In the genomic region with DNA sequence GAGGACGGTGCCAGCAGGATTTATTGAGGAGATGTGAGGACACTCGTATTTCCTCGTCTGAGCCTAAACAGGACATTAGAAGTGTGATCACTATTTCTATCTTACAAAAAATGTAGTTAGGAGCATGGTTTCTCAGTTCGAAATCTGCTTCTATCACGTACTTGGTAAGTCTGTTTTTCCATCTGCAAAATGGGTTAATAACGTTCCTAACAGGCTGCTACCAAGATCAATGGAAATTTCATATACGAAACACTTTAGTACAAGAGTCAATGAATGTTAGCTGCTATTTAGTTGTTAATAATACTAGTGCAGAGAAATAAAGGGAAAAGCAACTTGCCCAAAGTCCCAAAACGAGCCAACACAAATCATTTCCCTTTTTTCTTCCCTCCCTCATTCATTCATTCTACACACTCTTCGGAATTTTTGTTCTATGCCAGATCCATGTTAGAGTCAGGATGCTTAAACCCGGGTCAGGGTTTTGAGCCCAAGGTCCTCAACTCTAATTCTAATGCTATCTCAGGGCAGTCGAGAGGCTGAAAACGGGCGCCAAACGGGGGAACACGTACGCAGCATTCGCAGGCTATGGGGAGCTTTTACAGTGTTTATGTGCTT, we compare ENCODE assay signal across 8 cellular contexts. TPM values are rescaled to one million over a fixed set of nuclear protein-coding genes. Genes with fewer than 3 reads are reported as not detected.
DNase-seq lines count a peak whose midpoint lies in the region; ATAC-seq and TF ChIP-seq lines count a peak whose summit lies in the region.

No MANE protein-coding gene starts in this region.

- no peaks in the 10 kb centered on the region for H3K27me3 ChIP-seq in muscle layer of colon (ENCODE audit: control insufficient read depth in 1 of 2, insufficient read depth in 2 of 2, low read length in 2 of 2)

- peak overlapping the region; percentile 96 for H3K9ac ChIP-seq in muscle layer of colon (ENCODE audit: low read length)

- in situ Hi-C loops in KBM-7 (cut with MboI; ENCODE audit: low pct_unique_long_range_greater_than_20kb, low sequenced_read_pairs), result no loop called here

- TF ChIP-seq CTCF in AG10803 (conservative IDR thresholded peaks at IDR 0.05; ENCODE audit: low read length), result no peak

- DNase-seq in AG10803 (ENCODE audit: low read depth) (no peak), KBM-7 (peak; percentile 14), dermis blood vessel endothelial cell (peak; percentile 4), cortex of kidney (lab: John Stamatoyannopoulos, UW) (no peak)
- DNase-seq in effector CD4-positive, alpha-beta T cell, result no peak

- H3K4me1 ChIP-seq in muscle layer of colon (ENCODE audit: insufficient read depth, low read length), result peaks cover 20% of the 10 kb centered on the region

- peak overlapping the region; percentile 94 for H3K27ac ChIP-seq in muscle layer of colon (ENCODE audit: low read depth, low read length)

- H3K9me3 ChIP-seq in muscle layer of colon (ENCODE audit: low read length), result no peaks in the 10 kb centered on the region

- ATAC-seq in GM21390 (IDR thresholded peaks at IDR 0.05; ENCODE audit: unreplicated experiment) (no peak), HG03139 (IDR thresholded peaks at IDR 0.05; ENCODE audit: unreplicated experiment) (no peak)

- H3K4me3 ChIP-seq in AG10803 (ENCODE audit: low read length) (peak overlapping the region; percentile 100), muscle layer of colon (ENCODE audit: low read depth in 1 of 2, low read length in 2 of 2) (peak overlapping the region; percentile 95 to 100)

- peaks cover 24% of the 10 kb centered on the region for H3K36me3 ChIP-seq in muscle layer of colon (ENCODE audit: insufficient read depth, low read length)

RNA-seq across cellular contexts. Expression of gene SNRNP40, which starts 0.6 kb away (rescaled TPM):
- 116 and 131 TPM in 2 replicates for total RNA-seq in dermis blood vessel endothelial cell

RNA-seq across cellular contexts. Expression of gene ZCCHC17, which starts 0.9 kb away (rescaled TPM):
- 34.3 and 36.9 TPM in 2 replicates for total RNA-seq in dermis blood vessel endothelial cell

RNA-seq across cellular contexts. Expression of gene NKAIN1, which starts 56.3 kb away (rescaled TPM):
- total RNA-seq in dermis blood vessel endothelial cell, result 0.70 TPM in 1 of 2 replicates, not detected in the other

Comparison
In these comparisons a context has a peak if more than half of its experiments do, and no peak if none do; other contexts are left out.
1. DNase-seq: peak in KBM-7 (single experiment) and dermis blood vessel endothelial cell (single experiment); none in AG10803 (single experiment), effector CD4-positive, alpha-beta T cell (single experiment) and cortex of kidney (single experiment).